8 cellular contexts compared by ENCODE assay signal in genomic region chr20:9458075-9458818, GRCh38. TPM values are rescaled to one million over a fixed set of nuclear protein-coding genes. Genes with fewer than 3 reads are reported as not detected.
DNase-seq lines count a peak whose midpoint lies in the region; ATAC-seq and TF ChIP-seq lines count a peak whose summit lies in the region.

No MANE protein-coding gene starts in this region.

- H3K4me3 ChIP-seq in AG04449 (ENCODE audit: low read depth, low read length) (no peak overlapping the region), epithelial cell of esophagus (ENCODE audit: low read length) (no peak overlapping the region)

- TF ChIP-seq CTCF in AG04449 (IDR thresholded peaks at IDR 0.05; ENCODE audit: insufficient read depth, low read length, missing control alignments) (peak; percentile 19), epithelial cell of esophagus (IDR thresholded peaks at IDR 0.05; ENCODE audit: insufficient read depth, low read depth, low read length, missing control alignments) (peak; percentile 33)

- H3K4me1 Mint-ChIP-seq in activated naive CD8-positive, alpha-beta T cell treated with anti-CD3 and anti-CD28 coated beads for 36 hours = peaks cover 2% of the 10 kb centered on the region
- no peaks in the 10 kb centered on the region for H3K4me1 Mint-ChIP-seq in immature natural killer cell

- H3K4me3 Mint-ChIP-seq in activated naive CD8-positive, alpha-beta T cell treated with anti-CD3 and anti-CD28 coated beads for 36 hours = no peak overlapping the region
- H3K4me3 Mint-ChIP-seq in immature natural killer cell = no peak overlapping the region

- POLR2A ChIA-PET in AG04449 (lab: Yijun Ruan, JAX) = no interaction called here

- no peaks in the 10 kb centered on the region for H3K27me3 Mint-ChIP-seq in activated naive CD8-positive, alpha-beta T cell treated with anti-CD3 and anti-CD28 coated beads for 36 hours
- H3K27me3 Mint-ChIP-seq in immature natural killer cell (ENCODE audit: low read depth in 3 of 3) = no peaks in the 10 kb centered on the region

- ATAC-seq in GM21367 (IDR thresholded peaks at IDR 0.05; ENCODE audit: unreplicated experiment) (peak; percentile 53), HG03039 (IDR thresholded peaks at IDR 0.05; ENCODE audit: unreplicated experiment) (no peak), left cardiac atrium (no peak)

- intact Hi-C loops in left cardiac atrium (cut with DNase I) = no loop called here

- H3K27ac Mint-ChIP-seq in activated naive CD8-positive, alpha-beta T cell treated with anti-CD3 and anti-CD28 coated beads for 36 hours = no peak overlapping the region
- H3K27ac Mint-ChIP-seq in immature natural killer cell = no peak overlapping the region

- CTCF ChIA-PET in AG04449 (lab: Yijun Ruan, JAX) = interaction anchor here (0.7 to 1.6 kb wide), 7 partner anchors 11 to 153 kb away, joined by 3 to 4 read pairs (median 3); no protein-coding TSS in a partner anchor

- DNase-seq in AG04449 (ENCODE audit: low read depth, low spot score) (peak; percentile 31), NAMALWA (ENCODE audit: low spot score) (peak; percentile 72), epithelial cell of esophagus (ENCODE audit: low read depth) (peak; percentile 63), left cardiac atrium (no peak), immature natural killer cell (no peak)
- no peak for DNase-seq in activated naive CD8-positive, alpha-beta T cell treated with anti-CD3 and anti-CD28 coated beads for 36 hours

- H3K9me3 Mint-ChIP-seq in activated naive CD8-positive, alpha-beta T cell treated with anti-CD3 and anti-CD28 coated beads for 36 hours = no peaks in the 10 kb centered on the region
- peaks cover 0 to 12% (median 4%) of the 10 kb centered on the region in 6 donors for H3K9me3 Mint-ChIP-seq in immature natural killer cell

- H3K36me3 Mint-ChIP-seq in activated naive CD8-positive, alpha-beta T cell treated with anti-CD3 and anti-CD28 coated beads for 36 hours = no peaks in the 10 kb centered on the region
- no peaks in the 10 kb centered on the region for H3K36me3 Mint-ChIP-seq in immature natural killer cell

RNA-seq across cellular contexts. Expression of gene LAMP5, which starts 56.1 kb away (rescaled TPM):
- total RNA-seq in left cardiac atrium = not detected
- total RNA-seq in activated naive CD8-positive, alpha-beta T cell treated with anti-CD3 and anti-CD28 coated beads for 36 hours = not detected
- polyA plus RNA-seq in immature natural killer cell = under 1 TPM in 1 of 3 donors, not detected in 2; 0.16 TPM

Comparison
In these comparisons a context has a peak if more than half of its experiments do, and no peak if none do; other contexts are left out.
1. DNase-seq: peak in AG04449 (single experiment), NAMALWA (single experiment) and epithelial cell of esophagus (single experiment); none in left cardiac atrium (single experiment), activated naive CD8-positive, alpha-beta T cell treated with anti-CD3 and anti-CD28 coated beads for 36 hours (single experiment) and immature natural killer cell (0 of 3).